ENCODE assay signal across 1 cellular context in genomic region chr22:49345896-49346295, GRCh38.
TF ChIP-seq lines count a peak whose summit lies in the region.

No MANE protein-coding gene starts in this region.

TF ChIP-seq in H1, 55 proteins besides CTCF, POLR2A, EP300 and RAD21 (continued from another document):
- TF ChIP-seq ATF3 (IDR thresholded peaks at IDR 0.05; ENCODE audit: insufficient read depth, low read depth, low read length) (no peak), KDM1A (IDR thresholded peaks at IDR 0.05; ENCODE audit: borderline replicate concordance, low read length) (no peak), CHD7 (IDR thresholded peaks at IDR 0.05; ENCODE audit: insufficient replicate concordance, low read length) (no peak), KDM4A (IDR thresholded peaks at IDR 0.05; ENCODE audit: low read depth, low read length, severe bottlenecking) (no peak), TAF7 (optimal IDR thresholded peaks at IDR 0.05; ENCODE audit: borderline replicate concordance, low read depth, low read length) (no peak), FOSL1 (IDR thresholded peaks at IDR 0.05; ENCODE audit: insufficient read depth, low read depth, low read length) (no peak), HDAC2 (IDR thresholded peaks at IDR 0.05; ENCODE audit: borderline replicate concordance in 1 of 2, low read depth in 2 of 2, low read length in 2 of 2) (no peak), SP4 (IDR thresholded peaks at IDR 0.05; ENCODE audit: low read length) (no peak), CHD1 (IDR thresholded peaks at IDR 0.05; ENCODE audit: low read depth, low read length) (no peak)
